In genomic region chr2:234747833-234748559, GRCh38 we compare ENCODE assay signal across 25 cellular contexts.
"Had no signal": no experiment of that assay in that cellular context is flagged by ENCODE, and none has a peak within 500 bp of the region (broad histone marks: within the 10 kb centered on the region; RNA-seq: fewer than 3 reads in every experiment).

No MANE protein-coding gene starts in this region.

- DNase-seq: cerebellar nuclear complex; effector memory CD8-positive, alpha-beta T cell; esophagus squamous epithelium; foreskin keratinocyte; head of caudate nucleus; left colon; left ventricle myocardium superior; naive thymus-derived CD4-positive, alpha-beta T cell; nephron progenitor cell; retina; right lobe of liver; spleen; stimulated activated CD4-positive, alpha-beta T cell treated with anti-CD3 and anti-CD28 coated beads, Interleukin-15, amount 100 ng/mL, for 24 hours; stimulated activated CD4-positive, alpha-beta T cell treated with anti-CD3 and anti-CD28 coated beads, Interleukin-1b, Interleukin-23, amount 100 ng/mL, for 48 hours; stimulated activated CD4-positive, alpha-beta T cell treated with anti-CD3 and anti-CD28 coated beads, Interleukin-4, amount 100 ng/mL, for 4 hours; stimulated activated naive CD4-positive, alpha-beta T cell; stomach; substantia nigra; transverse colon had no signal

- H3K36me3 Mint-ChIP-seq: naive thymus-derived CD4-positive, alpha-beta T cell had no signal

- H3K27me3 Mint-ChIP-seq: dendritic cell treated with granulocyte-macrophage colony-stimulating factor and Interleukin-4, amounts not matched to agents 40 ng/mL and 50 ng/mL, for 4 days had no signal

- H3K9ac ChIP-seq: parathyroid adenoma had no signal

- H3K4me1 ChIP-seq: esophagus squamous epithelium, foreskin keratinocyte, parathyroid adenoma, prostate gland, right lobe of liver, spleen, stomach, transverse colon had no signal

- H3K4me3 Mint-ChIP-seq: dendritic cell treated with granulocyte-macrophage colony-stimulating factor and Interleukin-4, amounts not matched to agents 40 ng/mL and 50 ng/mL, for 4 days; effector memory CD8-positive, alpha-beta T cell; naive thymus-derived CD4-positive, alpha-beta T cell; nephron progenitor cell had no signal

- H3K4me1 Mint-ChIP-seq: naive thymus-derived CD4-positive, alpha-beta T cell; nephron progenitor cell had no signal

- H3K27ac Mint-ChIP-seq: dendritic cell treated with granulocyte-macrophage colony-stimulating factor and Interleukin-4, amounts not matched to agents 40 ng/mL and 50 ng/mL, for 4 days; effector memory CD8-positive, alpha-beta T cell; naive thymus-derived CD4-positive, alpha-beta T cell; nephron progenitor cell had no signal

- H3K4me2 ChIP-seq: hepatocyte had no signal

- H3K79me2 ChIP-seq: hepatocyte, parathyroid adenoma had no signal

- H3K36me3 ChIP-seq: esophagus squamous epithelium, prostate gland, right lobe of liver, spleen, stomach, thoracic aorta, transverse colon had no signal

- H3K27me3 ChIP-seq: foreskin keratinocyte, hepatocyte, right lobe of liver, spleen, stomach had no signal

- H3K9me3 ChIP-seq: esophagus squamous epithelium, prostate gland, right lobe of liver, spleen, stomach, thoracic aorta, transverse colon had no signal

- H2AFZ ChIP-seq: hepatocyte, parathyroid adenoma had no signal

- H3K9me3 Mint-ChIP-seq: effector memory CD8-positive, alpha-beta T cell had no signal

- H3K4me3 ChIP-seq: esophagus squamous epithelium, hepatocyte, prostate gland, right lobe of liver, spleen, stomach, thoracic aorta, transverse colon had no signal

- ATAC-seq: effector memory CD8-positive, alpha-beta T cell; foreskin keratinocyte; left colon; left ventricle myocardium superior; naive thymus-derived CD4-positive, alpha-beta T cell had no signal

- H3K27ac ChIP-seq: epithelial cell of prostate, esophagus squamous epithelium, foreskin keratinocyte, hepatocyte, parathyroid adenoma, prostate gland, right lobe of liver, spleen, stomach, thoracic aorta, transverse colon had no signal
